ENCODE assay signal across 8 cellular contexts in genomic region chr2:25618676-25619075, GRCh38. TPM values are rescaled to one million over a fixed set of nuclear protein-coding genes. Genes with fewer than 3 reads are reported as not detected.
DNase-seq lines count a peak whose midpoint lies in the region; ATAC-seq, FAIRE-seq and TF ChIP-seq lines count a peak whose summit lies in the region.

No MANE protein-coding gene starts in this region.

- POLR2A ChIA-PET in A549 (lab: Yijun Ruan, JAX) = interaction anchor here (0.5 to 0.9 kb wide), 2 partner anchors 12 to 38 kb away, joined by 3 read pairs; no protein-coding TSS in a partner anchor

- 3% methylated on average over 2 of the region's 2 CpGs for WGBS in A549 (ENCODE audit: missing lambda C conversion rate)

- TF ChIP-seq EP300 in A549 (IDR thresholded peaks at IDR 0.05) = no peak

- TF ChIP-seq RAD21 in A549 (conservative IDR thresholded peaks at IDR 0.05 in 1 of 2, IDR thresholded peaks at IDR 0.05 in 1 of 2) = no peak

- H3K4me3 ChIP-seq in A549 (no peak overlapping the region), LNCaP clone FGC (ENCODE audit: low read depth, low read length) (peak overlapping the region; percentile 11; the same call in 1 of the 2 replicates)

- H3K4me2 ChIP-seq in A549 = peak overlapping the region; percentile 81

- no peak for TF ChIP-seq CTCF in A549 (IDR thresholded peaks at IDR 0.05)
- no peak for TF ChIP-seq CTCF in LNCaP clone FGC (IDR thresholded peaks at IDR 0.05; ENCODE audit: control insufficient read depth, extremely low read depth, insufficient read depth)

- no peaks in the 10 kb centered on the region for H3K9me3 ChIP-seq in A549

- ATAC-seq in A549 (peak; percentile 87 to 91), left lobe of liver (peak; percentile 79)

- TF ChIP-seq POLR2A in A549 (IDR thresholded peaks at IDR 0.05; ENCODE audit: low read length) = no peak

- CTCF ChIA-PET in A549 (lab: Yijun Ruan, JAX) = interaction anchor here (0.8 to 4.3 kb wide), 7 partner anchors 8 to 527 kb away, joined by 3 to 36 read pairs (median 3); no protein-coding TSS in a partner anchor

- peak; percentile 21 to 73 for DNase-seq in A549 (ENCODE audit: low read depth in 1 of 2, low spot score in 1 of 2)
- DNase-seq in LNCaP clone FGC (ENCODE audit: low read depth) = peak; percentile 86
- DNase-seq in amniotic epithelial cell (ENCODE audit: low read depth) = peak; percentile 54
- no peak for DNase-seq in left lobe of liver (ENCODE audit: low spot score)
- no peak for DNase-seq in midbrain (lab: John Stamatoyannopoulos, UW)
- no peak for DNase-seq in activated effector memory CD4-positive, alpha-beta T cell treated with anti-CD3 and anti-CD28 coated beads, Interleukin-2, amount 50 U/mL, for 16 hours
- DNase-seq in activated CD4-positive, CD25-positive, alpha-beta regulatory T cell (lab: John Stamatoyannopoulos, UW) = no peak
- no peak for DNase-seq in foreskin melanocyte

- H3K4me1 ChIP-seq in A549 = peaks cover 39% of the 10 kb centered on the region

- H3K27ac ChIP-seq in A549 = peak overlapping the region; percentile 72

- FAIRE-seq in A549 (lab: Jason Lieb, UNC) = peak; percentile 87

TF ChIP-seq in A549, 52 proteins besides CTCF, POLR2A, EP300 and RAD21:
- TF ChIP-seq PBX3 (IDR thresholded peaks at IDR 0.05) (0 out of 2 replicates have a peak, but pooled peaks have one; percentile 43), PHF8 (IDR thresholded peaks at IDR 0.05; ENCODE audit: borderline replicate concordance, low read depth) (no peak), ZC3H11A (IDR thresholded peaks at IDR 0.05) (no peak), KDM1A (IDR thresholded peaks at IDR 0.05; ENCODE audit: low read depth) (no peak), HEYL (CRISPR knock-in tag; IDR thresholded peaks at IDR 0.05) (no peak), ZNF302 (CRISPR knock-in tag; IDR thresholded peaks at IDR 0.05) (no peak), CHD4 (IDR thresholded peaks at IDR 0.05; ENCODE audit: borderline replicate concordance) (no peak), NR3C1 (IDR thresholded peaks at IDR 0.05) (no peak), MAFK (IDR thresholded peaks at IDR 0.05; ENCODE audit: partially characterized antibody) (no peak), HDAC2 (IDR thresholded peaks at IDR 0.05) (no peak), FOSB (CRISPR knock-in tag; IDR thresholded peaks at IDR 0.05) (no peak), JUNB (IDR thresholded peaks at IDR 0.05) (peak; percentile 88), ATOH8 (CRISPR knock-in tag; IDR thresholded peaks at IDR 0.05; ENCODE audit: low read depth) (no peak), MAX (IDR thresholded peaks at IDR 0.05) (no peak), HES2 (IDR thresholded peaks at IDR 0.05) (no peak), FOSL2 (IDR thresholded peaks at IDR 0.05) (peak; percentile 86), FOSL2 (CRISPR knock-in tag; IDR thresholded peaks at IDR 0.05) (peak; percentile 89), ZFP36 (IDR thresholded peaks at IDR 0.05; ENCODE audit: borderline replicate concordance, partially characterized antibody) (peak; percentile 13), RFX5 (IDR thresholded peaks at IDR 0.05) (no peak), BCL3 (IDR thresholded peaks at IDR 0.05) (no peak), GATA3 (IDR thresholded peaks at IDR 0.05; ENCODE audit: borderline replicate concordance) (peak; percentile 73), NPAS2 (CRISPR knock-in tag; IDR thresholded peaks at IDR 0.05; ENCODE audit: borderline replicate concordance) (no peak), EHMT2 (IDR thresholded peaks at IDR 0.05; ENCODE audit: low read depth) (no peak), MYC (IDR thresholded peaks at IDR 0.05; ENCODE audit: borderline replicate concordance, low read length) (0 out of 2 replicates have a peak, but pooled peaks have one; percentile 46), BHLHE40 (IDR thresholded peaks at IDR 0.05; ENCODE audit: low read depth, low read length) (no peak), CHD2 (IDR thresholded peaks at IDR 0.05; ENCODE audit: low read length, partially characterized antibody) (no peak), REST (IDR thresholded peaks at IDR 0.05) (no peak), KDM5A (IDR thresholded peaks at IDR 0.05) (no peak)

RNA-seq across cellular contexts. Expression of gene DTNB, which starts 54.7 kb away (rescaled TPM):
- polyA plus RNA-seq in A549 (2011; rRNA removed) = 32.6 and 41.2 TPM in 2 replicates
- polyA plus RNA-seq in A549 (2012; cell fraction: cytosol; rRNA removed) = 16.8 and 19.1 TPM in 2 replicates
- 17.0 and 21.0 TPM in 2 replicates for polyA plus RNA-seq in A549 (2012; cell fraction: nucleus; rRNA removed)
- 11.2 to 12.1 TPM (median 12.0 TPM) in 3 replicates for polyA plus RNA-seq in A549 (2017; fragmentation: RNase III; extraction: RNeasy Plus Mini Kit Qiagen cat#74134 plus additional on column Dnase treatment)
- 40.3 and 40.5 TPM in 2 replicates for polyA minus RNA-seq in A549 (2011; rRNA and poly(A)+ RNA removed)
- total RNA-seq in left lobe of liver = 14.3 TPM

Comparison
In these comparisons a context has a peak if more than half of its experiments do, and no peak if none do; other contexts are left out.
1. DNase-seq: peak in A549 (2 of 2), LNCaP clone FGC (single experiment) and amniotic epithelial cell (single experiment); none in left lobe of liver (single experiment), midbrain (single experiment), activated effector memory CD4-positive, alpha-beta T cell treated with anti-CD3 and anti-CD28 coated beads, Interleukin-2, amount 50 U/mL, for 16 hours (single experiment), activated CD4-positive, CD25-positive, alpha-beta regulatory T cell (0 of 4) and foreskin melanocyte (single experiment).